1 cellular context compared by ENCODE assay signal in the genomic region with DNA sequence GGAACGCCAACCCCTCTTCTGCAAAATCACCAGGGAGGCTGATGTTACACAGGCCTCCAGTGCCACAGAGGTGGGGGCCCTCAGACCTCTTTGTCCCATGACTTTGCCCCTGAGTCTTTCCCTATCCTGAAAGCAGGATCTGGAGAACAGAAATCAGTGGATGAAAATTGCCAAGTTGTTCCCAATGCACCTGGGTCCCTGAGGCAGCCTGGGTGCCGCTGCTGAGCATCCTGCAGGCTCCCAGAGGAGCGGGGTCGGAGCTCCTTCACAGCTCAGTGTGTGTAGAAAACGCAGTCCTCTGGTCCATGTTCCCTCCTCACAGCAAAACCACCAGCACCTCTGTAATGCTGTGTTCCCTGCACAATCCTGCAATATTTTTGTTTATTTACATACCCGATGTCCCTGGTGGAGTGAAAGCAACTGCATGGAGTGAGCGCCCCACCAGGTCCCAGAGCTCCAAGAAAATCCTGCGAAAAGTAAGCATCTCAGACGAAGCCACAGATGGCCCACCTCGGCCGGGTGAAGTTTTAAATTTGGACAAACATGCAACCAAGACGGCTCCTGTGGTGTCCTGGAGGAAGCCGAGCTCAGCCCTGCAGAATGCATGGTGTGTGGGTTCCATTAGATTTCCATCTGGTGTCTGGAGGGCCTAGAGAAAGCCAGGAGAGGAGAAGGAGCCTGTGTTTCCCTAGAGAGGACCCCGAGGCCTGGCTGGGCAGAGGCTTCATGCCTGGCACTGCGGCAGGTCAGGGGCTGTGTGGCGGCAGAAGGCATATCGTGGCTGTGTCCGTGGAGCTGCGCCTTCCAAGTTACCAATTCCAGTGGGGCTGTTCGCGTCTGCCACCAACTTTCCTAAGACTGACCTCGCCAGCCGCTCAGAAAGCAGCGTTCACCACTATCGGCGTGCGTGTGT.
TF ChIP-seq lines count a peak whose summit lies in the region.

No MANE protein-coding gene starts in this region.

TF ChIP-seq in H1, 55 proteins besides CTCF, POLR2A, EP300 and RAD21:
- TF ChIP-seq BACH1 (IDR thresholded peaks at IDR 0.05; ENCODE audit: low read length), result no peak
- TF ChIP-seq POLR2AphosphoS5 (IDR thresholded peaks at IDR 0.05; ENCODE audit: low read depth, low read length), result no peak
- TF ChIP-seq SP1 (IDR thresholded peaks at IDR 0.05; ENCODE audit: low read depth, low read length), result no peak
TF ChIP-seq in H1: peak in this region for 0.
